Comparison of ENCODE assay signal across 1 cellular context in genomic region chr4:17544205-17544604, GRCh38.
TF ChIP-seq lines count a peak whose summit lies in the region.

No MANE protein-coding gene starts in this region.

TF ChIP-seq in HepG2, 621 proteins besides CTCF, POLR2A, EP300 and RAD21 (continued from another document and continues in another):
- no peak for TF ChIP-seq E2F5 (CRISPR knock-in tag; conservative IDR thresholded peaks at IDR 0.05)
- no peak for TF ChIP-seq RERE (CRISPR knock-in tag; IDR thresholded peaks at IDR 0.05; ENCODE audit: low read depth)
- TF ChIP-seq ZBTB26 (CRISPR knock-in tag; IDR thresholded peaks at IDR 0.05; ENCODE audit: borderline replicate concordance): no peak
- TF ChIP-seq BORCS8-MEF2B (CRISPR knock-in tag; IDR thresholded peaks at IDR 0.05): no peak
- no peak for TF ChIP-seq ZNF761 (CRISPR knock-in tag; conservative IDR thresholded peaks at IDR 0.05)
- no peak for TF ChIP-seq ZNF570 (CRISPR knock-in tag; IDR thresholded peaks at IDR 0.05; ENCODE audit: borderline replicate concordance)
- TF ChIP-seq ZNF501 (CRISPR knock-in tag; IDR thresholded peaks at IDR 0.05): no peak
- TF ChIP-seq ZNF251 (CRISPR knock-in tag; IDR thresholded peaks at IDR 0.05): no peak
- TF ChIP-seq ZFP1 (CRISPR knock-in tag; IDR thresholded peaks at IDR 0.05): 0 out of 2 replicates have a peak, but pooled peaks have one; percentile 58
- TF ChIP-seq ZNF143 (CRISPR knock-in tag; IDR thresholded peaks at IDR 0.05): no peak
- TF ChIP-seq TRIM24 (CRISPR knock-in tag; IDR thresholded peaks at IDR 0.05): 0 out of 2 replicates have a peak, but pooled peaks have one; percentile 17
- TF ChIP-seq ETS1 (CRISPR knock-in tag; IDR thresholded peaks at IDR 0.05): no peak
- TF ChIP-seq SP5 (CRISPR knock-in tag; IDR thresholded peaks at IDR 0.05; ENCODE audit: borderline replicate concordance, low read depth): peak; percentile 68
- no peak for TF ChIP-seq TRAFD1 (CRISPR knock-in tag; IDR thresholded peaks at IDR 0.05; ENCODE audit: borderline replicate concordance)
- no peak for TF ChIP-seq UBTF (CRISPR knock-in tag; IDR thresholded peaks at IDR 0.05)
- TF ChIP-seq PAWR (CRISPR knock-in tag; IDR thresholded peaks at IDR 0.05; ENCODE audit: borderline replicate concordance): no peak
- no peak for TF ChIP-seq STAT5B (CRISPR knock-in tag; IDR thresholded peaks at IDR 0.05)
- TF ChIP-seq ZSCAN22 (CRISPR knock-in tag; IDR thresholded peaks at IDR 0.05): no peak
- no peak for TF ChIP-seq KLF12 (CRISPR knock-in tag; IDR thresholded peaks at IDR 0.05; ENCODE audit: borderline replicate concordance)
- no peak for TF ChIP-seq ZUFSP (CRISPR knock-in tag; IDR thresholded peaks at IDR 0.05; ENCODE audit: borderline replicate concordance)
- no peak for TF ChIP-seq TAF15 (IDR thresholded peaks at IDR 0.05; ENCODE audit: low read depth, low read length, poor library complexity, severe bottlenecking)
- TF ChIP-seq NR2F2 (IDR thresholded peaks at IDR 0.05; ENCODE audit: borderline replicate concordance, low read depth): 0 out of 2 replicates have a peak, but pooled peaks have one; percentile 35
- peak; percentile 44; the same call in 1 of the 2 replicates for TF ChIP-seq PATZ1 (CRISPR knock-in tag; IDR thresholded peaks at IDR 0.05)
- no peak for TF ChIP-seq ZNF484 (CRISPR knock-in tag; IDR thresholded peaks at IDR 0.05; ENCODE audit: borderline replicate concordance, low read depth)
- TF ChIP-seq PHF5A (CRISPR knock-in tag; IDR thresholded peaks at IDR 0.05; ENCODE audit: low read depth, unreplicated experiment): peak; percentile 41
- TF ChIP-seq TIGD3 (CRISPR knock-in tag; IDR thresholded peaks at IDR 0.05; ENCODE audit: borderline replicate concordance): no peak
- TF ChIP-seq ZFP37 (CRISPR knock-in tag; IDR thresholded peaks at IDR 0.05; ENCODE audit: borderline replicate concordance): no peak
- no peak for TF ChIP-seq HMGA1 (CRISPR knock-in tag; conservative IDR thresholded peaks at IDR 0.05)
- no peak for TF ChIP-seq PTBP1 (IDR thresholded peaks at IDR 0.05; ENCODE audit: low read depth, low read length, poor library complexity, severe bottlenecking)
- TF ChIP-seq ZNF337 (CRISPR knock-in tag; IDR thresholded peaks at IDR 0.05; ENCODE audit: borderline replicate concordance, low read depth): no peak
- TF ChIP-seq ZNF34 (CRISPR knock-in tag; IDR thresholded peaks at IDR 0.05; ENCODE audit: borderline replicate concordance): no peak
- no peak for TF ChIP-seq ZNF7 (CRISPR knock-in tag; IDR thresholded peaks at IDR 0.05)
- no peak for TF ChIP-seq ZEB1 (IDR thresholded peaks at IDR 0.05; ENCODE audit: insufficient replicate concordance, low read depth)
- TF ChIP-seq U2AF2 (IDR thresholded peaks at IDR 0.05; ENCODE audit: low read depth, low read length): no peak
- peak; percentile 71 for TF ChIP-seq ISL2 (CRISPR knock-in tag; IDR thresholded peaks at IDR 0.05)
- TF ChIP-seq ZBTB34 (CRISPR knock-in tag; IDR thresholded peaks at IDR 0.05): no peak
- no peak for TF ChIP-seq SNAI1 (CRISPR knock-in tag; IDR thresholded peaks at IDR 0.05; ENCODE audit: borderline replicate concordance)
- TF ChIP-seq KDM3A (CRISPR knock-in tag; IDR thresholded peaks at IDR 0.05; ENCODE audit: low read depth): no peak
- no peak for TF ChIP-seq KLF13 (CRISPR knock-in tag; IDR thresholded peaks at IDR 0.05)
